ENCODE assay signal across 9 cellular contexts in the genomic region with DNA sequence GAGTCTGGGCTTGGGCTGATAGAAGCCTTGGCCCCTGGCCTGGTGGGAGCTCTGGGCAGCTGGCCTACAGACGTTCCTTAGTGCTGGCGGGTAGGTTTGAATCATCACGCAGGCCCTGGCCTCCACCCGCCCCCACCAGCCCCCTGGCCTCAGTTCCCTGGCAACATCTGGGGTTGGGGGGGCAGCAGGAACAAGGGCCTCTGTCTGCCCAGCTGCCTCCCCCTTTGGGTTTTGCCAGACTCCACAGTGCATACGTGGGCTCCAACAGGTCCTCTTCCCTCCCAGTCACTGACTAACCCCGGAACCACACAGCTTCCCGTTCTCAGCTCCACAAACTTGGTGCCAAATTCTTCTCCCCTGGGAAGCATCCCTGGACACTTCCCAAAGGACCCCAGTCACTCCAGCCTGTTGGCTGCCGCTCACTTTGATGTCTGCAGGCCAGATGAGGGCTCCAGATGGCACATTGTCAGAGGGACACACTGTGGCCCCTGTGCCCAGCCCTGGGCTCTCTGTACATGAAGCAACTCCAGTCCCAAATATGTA. TPM values are rescaled to one million over a fixed set of nuclear protein-coding genes. Genes with fewer than 3 reads are reported as not detected.
DNase-seq lines count a peak whose midpoint lies in the region; ATAC-seq and TF ChIP-seq lines count a peak whose summit lies in the region.
"Had no signal": no experiment of that assay in that cellular context is flagged by ENCODE, and none has a peak within 500 bp of the region (broad histone marks: within the 10 kb centered on the region; RNA-seq: fewer than 3 reads in every experiment).

No MANE protein-coding gene starts in this region.

- no peaks in the 10 kb centered on the region for H3K9me2 ChIP-seq in SU-DHL-6 (replicated peaks; ENCODE audit: insufficient read depth, low read length)

- H2BK5ac ChIP-seq in mesendoderm (ENCODE audit: low read length) = no peak overlapping the region

- no peak overlapping the region for H2BK15ac ChIP-seq in mesendoderm (replicated peaks; ENCODE audit: low read depth)

- H3K4me2 ChIP-seq in SU-DHL-6 (ENCODE audit: low read depth, low read length, poor library complexity, severe bottlenecking) (peak overlapping the region; percentile 77), mesendoderm (ENCODE audit: low read length) (no peak overlapping the region)

- no peak overlapping the region for H2BK120ac ChIP-seq in mesendoderm (ENCODE audit: low read depth, low read length)

- H3K27ac ChIP-seq in SU-DHL-6 (ENCODE audit: low read depth, low read length) (no peak overlapping the region), sigmoid colon (peak overlapping the region; percentile 95 to 99 (median 98)), mesendoderm (ENCODE audit: low read depth, low read length) (no peak overlapping the region)

- TF ChIP-seq CTCF in SU-DHL-6 (IDR thresholded peaks at IDR 0.05; ENCODE audit: insufficient read depth, low read length, poor library complexity, severe bottlenecking) = no peak
- TF ChIP-seq CTCF in sigmoid colon (IDR thresholded peaks at IDR 0.05) = no peak

- H2AK5ac ChIP-seq in mesendoderm (ENCODE audit: low read length) = no peak overlapping the region

- no peak overlapping the region for H3K4ac ChIP-seq in mesendoderm (ENCODE audit: low read depth, low read length)

- no peak for TF ChIP-seq EP300 in sigmoid colon (IDR thresholded peaks at IDR 0.05)

- no peak overlapping the region for H4K5ac ChIP-seq in mesendoderm (ENCODE audit: low read length)

- H3K56ac ChIP-seq in mesendoderm (ENCODE audit: low read length) = no peak overlapping the region

- no peaks in the 10 kb centered on the region for H3K27me3 ChIP-seq in SU-DHL-6 (ENCODE audit: low read length)
- H3K27me3 ChIP-seq in sigmoid colon = no peaks in the 10 kb centered on the region
- H3K27me3 ChIP-seq in mesendoderm (ENCODE audit: insufficient read depth, low read length, poor library complexity) = no peaks in the 10 kb centered on the region
- H3K27me3 ChIP-seq: pancreas had no signal

- H2AFZ ChIP-seq in SU-DHL-6 (ENCODE audit: low read depth, low read length, severe bottlenecking) = no peak overlapping the region

- H3F3A ChIP-seq in SU-DHL-6 (ENCODE audit: insufficient read depth) = peaks cover 7% of the 10 kb centered on the region; the same call in 1 of the 2 replicates

- H3K9me3 ChIP-seq in SU-DHL-6 (ENCODE audit: insufficient read depth, low read length) (no peaks in the 10 kb centered on the region), sigmoid colon (no peaks in the 10 kb centered on the region)
- H3K9me3 ChIP-seq: pancreas had no signal

- no peak overlapping the region for H3K9ac ChIP-seq in SU-DHL-6 (ENCODE audit: low read length)
- H3K9ac ChIP-seq in mesendoderm (ENCODE audit: low read length) = no peak overlapping the region

- H3K23ac ChIP-seq in mesendoderm (ENCODE audit: low read length) = no peak overlapping the region

- ATAC-seq in Right ventricle myocardium superior (ENCODE audit: poor library complexity) (peak; percentile 1), GM21717 (IDR thresholded peaks at IDR 0.05; ENCODE audit: unreplicated experiment) (no peak), HG03196 (IDR thresholded peaks at IDR 0.05; ENCODE audit: unreplicated experiment) (no peak)

- WGBS in sigmoid colon, 2 donors = 66 to 73% methylated on average over 8 of the region's 8 CpGs
- WGBS in mesendoderm (ENCODE audit: extremely low coverage, insufficient coverage, low lambda C conversion rate) = no CpG with 5 or more reads among the region's 8 CpGs

- H3K4me1 ChIP-seq in sigmoid colon (peaks cover 0 to 35% (median 33%) of the 10 kb centered on the region in 4 donors), mesendoderm (ENCODE audit: control insufficient read depth, low read depth, low read length) (peaks cover 15% of the 10 kb centered on the region)

- H3K4me3 ChIP-seq in SU-DHL-6 (ENCODE audit: insufficient read depth, low read length, poor library complexity, severe bottlenecking) (no peak overlapping the region), sigmoid colon (no peak overlapping the region), mesendoderm (ENCODE audit: low read length) (no peak overlapping the region)

- no peak overlapping the region for H3K18ac ChIP-seq in mesendoderm (ENCODE audit: low read length)

- H3K79me2 ChIP-seq in SU-DHL-6 (ENCODE audit: insufficient read depth, low read length) (peaks cover 35% of the 10 kb centered on the region), mesendoderm (ENCODE audit: control insufficient read depth, insufficient read depth, low read length) (peaks cover 25% of the 10 kb centered on the region)

- TF ChIP-seq POLR2A in sigmoid colon (IDR thresholded peaks at IDR 0.05) = no peak

- DNase-seq in GM03348 (ENCODE audit: low spot score) (peak; percentile 94), Right ventricle myocardium superior (peak; percentile 83), sigmoid colon (peak; percentile 80), superior temporal gyrus (ENCODE audit: extremely low spot score) (no peak), mesendoderm (no peak)

- intact Hi-C loops in Right ventricle myocardium superior (cut with DNase I) (loop anchor here (2.0 to 5.0 kb wide), 2 partner anchors 42 to 306 kb away; no protein-coding TSS in a partner anchor), sigmoid colon (cut with DNase I) (loop anchor here (1.0 to 5.0 kb wide), 4 partner anchors 82 to 310 kb away; a partner anchor contains a TSS)

- H4K8ac ChIP-seq in mesendoderm (ENCODE audit: low read depth, low read length) = no peak overlapping the region

- H3K79me1 ChIP-seq in mesendoderm (ENCODE audit: low read length) = peaks cover 8% of the 10 kb centered on the region

- no peaks in the 10 kb centered on the region for H4K20me1 ChIP-seq in SU-DHL-6 (ENCODE audit: low read depth, low read length)

- H3K36me3 ChIP-seq in SU-DHL-6 (ENCODE audit: low read length) (no peaks in the 10 kb centered on the region), sigmoid colon (no peaks in the 10 kb centered on the region), mesendoderm (ENCODE audit: control insufficient read depth, insufficient read depth, low read length) (no peaks in the 10 kb centered on the region)
- H3K36me3 ChIP-seq: pancreas had no signal

RNA-seq across cellular contexts. Expression of a gene that starts 1.0 kb away (rescaled TPM):
- total RNA-seq in Right ventricle myocardium superior = 230 TPM
- total RNA-seq in sigmoid colon = 10 to 100 TPM; 20.9 to 60.9 (median 28.5) TPM
- 100 to 1,000 TPM in 1 of 3 donors, 10 to 100 TPM in 2; 11.1 to 111 (median 34.8) TPM for polyA plus RNA-seq in sigmoid colon
- polyA plus RNA-seq in mesendoderm (2013, experiment 1 of 2) = 27.0 TPM
- 29.4 TPM for polyA plus RNA-seq in mesendoderm (2013, experiment 2 of 2)

Comparison
In these comparisons a context has a peak if more than half of its experiments do, and no peak if none do; other contexts are left out.
1. DNase-seq: peak in GM03348 (single experiment), Right ventricle myocardium superior (single experiment) and sigmoid colon (single experiment); none in superior temporal gyrus (single experiment) and mesendoderm (single experiment).
2. H3K27ac ChIP-seq: peak in sigmoid colon (4 of 4); none in SU-DHL-6 (single experiment) and mesendoderm (single experiment).